ENCODE assay signal across 23 cellular contexts in genomic region chrX:16754019-16754418, GRCh38. TPM values are rescaled to one million over a fixed set of nuclear protein-coding genes. Genes with fewer than 3 reads are reported as not detected.
DNase-seq lines count a peak whose midpoint lies in the region; ATAC-seq and TF ChIP-seq lines count a peak whose summit lies in the region.
"Had no signal": no experiment of that assay in that cellular context is flagged by ENCODE, and none has a peak within 500 bp of the region (broad histone marks: within the 10 kb centered on the region; RNA-seq: fewer than 3 reads in every experiment).

No MANE protein-coding gene starts in this region.

- no peak overlapping the region for H3K4me3 Mint-ChIP-seq in GM23338
- no peak overlapping the region for H3K4me3 Mint-ChIP-seq in osteocyte (ENCODE audit: unreplicated experiment)
- H3K4me3 Mint-ChIP-seq: CD8-positive, alpha-beta T cell had no signal

- H3K4me1 ChIP-seq in GM23338 (ENCODE audit: insufficient read depth): no peaks in the 10 kb centered on the region
- no peaks in the 10 kb centered on the region for H3K4me1 ChIP-seq in BE2C
- H3K4me1 ChIP-seq: BLaER1 treated with 17β-estradiol and CSF1 and Interleukin-3, amounts not matched to agents 10 nM and 100 nM; SJSA1 had no signal

- 0 out of 2 replicates have a peak overlapping the region, but pooled peaks have one; percentile 39 for H3K27ac ChIP-seq in GM23338 (ENCODE audit: low read depth)
- H3K27ac ChIP-seq: BLaER1 treated with 17β-estradiol and CSF1 and Interleukin-3, amounts not matched to agents 10 nM and 100 nM; KMS-11; SJSA1 had no signal

- no peak overlapping the region for H3K27ac Mint-ChIP-seq in GM23338
- H3K27ac Mint-ChIP-seq in osteocyte (ENCODE audit: unreplicated experiment): peak overlapping the region; percentile 35
- H3K27ac Mint-ChIP-seq: CD8-positive, alpha-beta T cell had no signal

- DNase-seq in AG10803 (ENCODE audit: low read depth) (peak; percentile 25), GM23338 (ENCODE audit: low spot score) (no peak), choroid plexus epithelial cell (ENCODE audit: low read depth) (peak; percentile 9), osteocyte (ENCODE audit: extremely low spot score, unreplicated experiment) (no peak), NCI-H748 (lab: John Stamatoyannopoulos, UW; ENCODE audit: unreplicated experiment) (no peak), BE2C (no peak)
- DNase-seq in activated naive CD4-positive, alpha-beta T cell (lab: John Stamatoyannopoulos, UW): no peak
- DNase-seq: CD8-positive, alpha-beta T cell; DMS53; GDM1; IMR-90; NCI-H1105; NCI-H146; NCI-H2029; NCI-H2171; NCI-H345; NCI-H524; NCI-H82 had no signal

- H3K9me3 Mint-ChIP-seq in GM23338: no peaks in the 10 kb centered on the region; the same call in 2 of the 3 replicates
- H3K9me3 Mint-ChIP-seq in osteocyte (ENCODE audit: unreplicated experiment): no peaks in the 10 kb centered on the region
- H3K9me3 Mint-ChIP-seq: CD8-positive, alpha-beta T cell had no signal

- no peak for TF ChIP-seq CTCF in AG10803 (conservative IDR thresholded peaks at IDR 0.05; ENCODE audit: low read length)
- TF ChIP-seq CTCF in GM23338 (conservative IDR thresholded peaks at IDR 0.05; ENCODE audit: low read depth in 2 of 2): no peak
- TF ChIP-seq CTCF in choroid plexus epithelial cell (conservative IDR thresholded peaks at IDR 0.05; ENCODE audit: low read depth, low read length): no peak
- no peak for TF ChIP-seq CTCF in osteocyte (IDR thresholded peaks at IDR 0.05)
- TF ChIP-seq CTCF in BE2C (IDR thresholded peaks at IDR 0.05; ENCODE audit: low read depth, low read length): no peak

- H4K20me1 ChIP-seq in GM23338 (replicated peaks; ENCODE audit: insufficient read depth): no peaks in the 10 kb centered on the region

- peaks cover 6% of the 10 kb centered on the region for H3K36me3 ChIP-seq in GM23338 (ENCODE audit: insufficient read depth)
- no peaks in the 10 kb centered on the region for H3K36me3 ChIP-seq in BE2C

- no peaks in the 10 kb centered on the region for H3F3A ChIP-seq in GM23338 (replicated peaks; ENCODE audit: low read depth)

- H3K36me3 Mint-ChIP-seq in GM23338 (ENCODE audit: low read depth): peaks cover 58% of the 10 kb centered on the region
- H3K36me3 Mint-ChIP-seq in osteocyte (ENCODE audit: unreplicated experiment): peaks cover 36% of the 10 kb centered on the region

- no peak overlapping the region for H2AFZ ChIP-seq in GM23338

- peaks cover 6% of the 10 kb centered on the region; the same call in 1 of the 3 replicates for H3K4me1 Mint-ChIP-seq in GM23338
- peaks cover 10% of the 10 kb centered on the region for H3K4me1 Mint-ChIP-seq in osteocyte (ENCODE audit: unreplicated experiment)

- no peak for ATAC-seq in GM23338
- ATAC-seq: CD8-positive, alpha-beta T cell; HCT116; Right ventricle myocardium inferior had no signal

- H3K79me2 ChIP-seq in GM23338 (replicated peaks; ENCODE audit: insufficient read depth): no peaks in the 10 kb centered on the region

- no peaks in the 10 kb centered on the region for H3K9me2 ChIP-seq in GM23338 (ENCODE audit: insufficient read depth)

- H3K27me3 Mint-ChIP-seq in GM23338 (ENCODE audit: insufficient read depth, low read depth, poor library complexity) (no peaks in the 10 kb centered on the region), osteocyte (ENCODE audit: unreplicated experiment) (no peaks in the 10 kb centered on the region)

- no peak overlapping the region for H3K4me3 ChIP-seq in AG10803 (ENCODE audit: low read length)
- H3K4me3 ChIP-seq in GM23338: no peak overlapping the region
- no peak overlapping the region for H3K4me3 ChIP-seq in choroid plexus epithelial cell (ENCODE audit: low read depth, low read length)
- H3K4me3 ChIP-seq in BE2C (ENCODE audit: low read depth, low read length): no peak overlapping the region
- H3K4me3 ChIP-seq: BLaER1 treated with 17β-estradiol and CSF1 and Interleukin-3, amounts not matched to agents 10 nM and 100 nM; SJSA1 had no signal

- H3K9me3 ChIP-seq in BE2C: no peaks in the 10 kb centered on the region
- H3K9me3 ChIP-seq: BLaER1 treated with 17β-estradiol and CSF1 and Interleukin-3, amounts not matched to agents 10 nM and 100 nM; SJSA1 had no signal

- no peak overlapping the region for H3K4me2 ChIP-seq in GM23338
- H3K4me2 ChIP-seq: BLaER1 treated with 17β-estradiol and CSF1 and Interleukin-3, amounts not matched to agents 10 nM and 100 nM; KMS-11 had no signal

- no peaks in the 10 kb centered on the region for H3K27me3 ChIP-seq in GM23338 (ENCODE audit: insufficient read depth)
- H3K27me3 ChIP-seq in BE2C: no peaks in the 10 kb centered on the region
- H3K27me3 ChIP-seq: SJSA1 had no signal

TF ChIP-seq in GM23338, 12 proteins besides CTCF, POLR2A, EP300 and RAD21:
- TF ChIP-seq EZH2phosphoT487 (IDR thresholded peaks at IDR 0.05; ENCODE audit: unreplicated experiment): no peak
- TF ChIP-seq ZNF331 (CRISPR knock-in tag; IDR thresholded peaks at IDR 0.05; ENCODE audit: low read depth): no peak
- TF ChIP-seq NANOG (IDR thresholded peaks at IDR 0.05; ENCODE audit: borderline replicate concordance): no peak
- TF ChIP-seq JUNB (IDR thresholded peaks at IDR 0.05; ENCODE audit: unreplicated experiment): no peak
- no peak for TF ChIP-seq POLR2AphosphoS5 (IDR thresholded peaks at IDR 0.05; ENCODE audit: low read depth)
- TF ChIP-seq CREB1 (CRISPR knock-in tag; IDR thresholded peaks at IDR 0.05; ENCODE audit: low read depth): no peak
- TF ChIP-seq REST (IDR thresholded peaks at IDR 0.05; ENCODE audit: unreplicated experiment): no peak
- no peak for TF ChIP-seq STAT1 (IDR thresholded peaks at IDR 0.05; ENCODE audit: unreplicated experiment)
- TF ChIP-seq ETS1 (IDR thresholded peaks at IDR 0.05): no peak

RNA-seq across cellular contexts. Expression of gene TXLNG, which starts 32.2 kb away (rescaled TPM):
- total RNA-seq in GM23338 (2014; rRNA removed; shearing (Covaris generic)): 44.8 and 48.4 TPM in 2 replicates
- 35.3 and 45.3 TPM in 2 replicates for polyA plus RNA-seq in GM23338 (2016; fragmentation: Nextera tagmentation; extraction: Ambion mirVana)
- total RNA-seq in osteocyte: 13.9 and 14.7 TPM in 2 replicates
- polyA plus RNA-seq in BE2C (2012; ENCODE audit: insufficient read depth, insufficient read length, low read depth): 19.3 TPM

RNA-seq across cellular contexts. Expression of gene SYAP1, which starts 34.6 kb away (rescaled TPM):
- total RNA-seq in GM23338 (2014; rRNA removed; shearing (Covaris generic)): 18.0 and 19.3 TPM in 2 replicates
- polyA plus RNA-seq in GM23338 (2016; fragmentation: Nextera tagmentation; extraction: Ambion mirVana): 46.7 and 48.3 TPM in 2 replicates
- 47.8 and 51.8 TPM in 2 replicates for total RNA-seq in osteocyte
- polyA plus RNA-seq in BE2C (2012; ENCODE audit: insufficient read depth, insufficient read length, low read depth): 25.3 TPM

RNA-seq across cellular contexts. Expression of gene CTPS2, which starts 41.5 kb away (rescaled TPM):
- total RNA-seq in GM23338 (2014; rRNA removed; shearing (Covaris generic)): 35.5 and 36.6 TPM in 2 replicates
- 10.4 and 16.4 TPM in 2 replicates for polyA plus RNA-seq in GM23338 (2016; fragmentation: Nextera tagmentation; extraction: Ambion mirVana)
- total RNA-seq in osteocyte: 37.1 and 39.7 TPM in 2 replicates
- 5.3 TPM for polyA plus RNA-seq in BE2C (2012; ENCODE audit: insufficient read depth, insufficient read length, low read depth)

Comparison
In these comparisons a context has a peak if more than half of its experiments do, and no peak if none do; other contexts are left out.
1. DNase-seq: peak in AG10803 (single experiment) and choroid plexus epithelial cell (single experiment); none in GM23338 (single experiment), osteocyte (single experiment), NCI-H748 (single experiment), activated naive CD4-positive, alpha-beta T cell (0 of 4) and BE2C (single experiment).